Comparison of ENCODE assay signal across 8 cellular contexts in the genomic region with DNA sequence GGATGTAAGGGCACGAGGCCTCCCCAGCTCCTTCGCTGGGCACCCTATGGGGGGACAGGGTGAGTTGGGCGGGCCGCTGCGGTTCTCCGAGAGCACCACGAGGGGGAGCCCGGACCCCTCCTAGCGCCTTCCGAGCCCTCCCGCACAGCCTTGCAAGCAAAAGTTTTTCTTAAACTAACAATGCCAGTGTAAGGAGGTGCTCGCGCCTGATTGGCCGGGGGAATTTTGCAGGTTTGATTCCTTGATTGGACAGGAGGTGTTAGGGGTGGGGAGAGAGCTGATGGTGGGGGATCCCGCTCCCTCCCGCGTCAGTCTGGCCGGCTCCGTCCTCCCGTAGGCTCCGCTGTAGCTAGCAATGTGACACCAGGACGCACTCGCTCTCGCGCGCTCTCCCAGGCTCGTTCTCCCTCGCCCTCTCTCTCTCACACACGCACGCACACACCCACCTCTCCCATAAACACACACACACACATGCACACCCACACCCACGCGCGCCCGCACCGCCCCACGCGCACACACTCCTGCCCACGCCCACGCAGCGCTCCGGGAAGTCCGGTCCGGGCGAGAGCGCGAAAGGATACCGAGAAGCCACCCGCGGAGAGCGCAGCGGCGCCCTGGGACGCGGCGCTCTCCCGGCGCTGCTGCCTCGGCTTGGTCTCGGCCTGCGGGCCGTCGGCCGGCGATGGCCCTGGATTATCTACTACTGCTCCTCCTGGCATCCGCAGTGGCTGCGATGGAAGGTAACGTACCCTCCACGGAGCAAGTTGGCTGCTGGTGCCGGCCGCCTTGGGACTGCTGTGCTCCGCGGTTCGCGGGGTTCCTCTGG. TPM values are rescaled to one million over a fixed set of nuclear protein-coding genes. Genes with fewer than 3 reads are reported as not detected.
DNase-seq lines count a peak whose midpoint lies in the region; ATAC-seq and TF ChIP-seq lines count a peak whose summit lies in the region.

A gene (plus strand): TSS at position 311 of the 826 bp plus-strand sequence.

- no peaks in the 10 kb centered on the region for H3K79me1 ChIP-seq in H9 (ENCODE audit: insufficient read depth, low read depth, low read length, poor library complexity, severe bottlenecking)

- CTCF ChIA-PET in GM10248 (lab: Yijun Ruan, JAX), result interaction anchor here (0.7 to 2.9 kb wide), 29 partner anchors 9 to 1248 kb away, joined by 3 to 20 read pairs (median 5); no protein-coding TSS in a partner anchor

- H3K36me3 Mint-ChIP-seq in H9 (ENCODE audit: insufficient read depth in 1 of 3, low read depth in 3 of 3) (no peaks in the 10 kb centered on the region), glutamatergic neuron (ENCODE audit: unreplicated experiment) (peaks cover 8% of the 10 kb centered on the region)
- H3K36me3 Mint-ChIP-seq in activated naive CD4-positive, alpha-beta T cell treated with anti-CD3 and anti-CD28 coated beads, Interleukin-2, amount 50 U/mL, for 24 hours, result no peaks in the 10 kb centered on the region

- peak within 1 kb of the TSS; percentile 69 for H3K4me2 ChIP-seq in H9 (ENCODE audit: insufficient read depth, insufficient read length, low read length)

- H3K23me2 ChIP-seq in H9 (ENCODE audit: insufficient read length, low read depth, low read length, poor library complexity, severe bottlenecking), result peaks cover 21% of the 10 kb centered on the region

- no peak within 1 kb of the TSS for H2BK120ac ChIP-seq in H9 (ENCODE audit: low read depth, low read length, poor library complexity, severe bottlenecking)

- H4K20me1 ChIP-seq in H9 (ENCODE audit: control insufficient read depth, insufficient read depth, insufficient read length), result no peaks in the 10 kb centered on the region

- TF ChIP-seq CTCF in GM10248 (IDR thresholded peaks at IDR 0.05; ENCODE audit: control extremely low read depth, extremely low read depth, low read depth, missing control alignments) (peak; percentile 82), H9 (conservative IDR thresholded peaks at IDR 0.05) (peak; percentile 96), LNCAP (IDR thresholded peaks at IDR 0.05) (peak; percentile 90), RWPE2 (IDR thresholded peaks at IDR 0.05; ENCODE audit: poor library complexity, severe bottlenecking) (peak; percentile 93), glutamatergic neuron (IDR thresholded peaks at IDR 0.05; ENCODE audit: partially characterized antibody, unreplicated experiment) (peak; percentile 90), omental fat pad (IDR thresholded peaks at IDR 0.05) (peak in 2 of 3 donors; percentile 25 to 32)

- no peak within 1 kb of the TSS for H2BK5ac ChIP-seq in H9 (ENCODE audit: insufficient read length, low read length)

- H4K8ac ChIP-seq in H9 (replicated peaks; ENCODE audit: insufficient read length, low read depth, low read length), result no peak within 1 kb of the TSS

- no peak within 1 kb of the TSS for H4K91ac ChIP-seq in H9 (ENCODE audit: insufficient read length, low read depth, low read length)

- H3K27me3 Mint-ChIP-seq in H9 (ENCODE audit: low read depth) (peaks cover 79% of the 10 kb centered on the region), glutamatergic neuron (ENCODE audit: unreplicated experiment) (peaks cover 19% of the 10 kb centered on the region)
- H3K27me3 Mint-ChIP-seq in activated naive CD4-positive, alpha-beta T cell treated with anti-CD3 and anti-CD28 coated beads, Interleukin-2, amount 50 U/mL, for 24 hours, result peaks cover 22% of the 10 kb centered on the region

- ATAC-seq in RWPE2 (ENCODE audit: low read depth), result peak; percentile 85
- peak; percentile 90 for ATAC-seq in omental fat pad (ENCODE audit: low FRiP score)

- DNase-seq in GM10248 (ENCODE audit: extremely low spot score) (peak; percentile 85), H9 (peak; percentile 99), RWPE2 (ENCODE audit: low spot score) (peak; percentile 80), glutamatergic neuron (peak; percentile 87), omental fat pad (ENCODE audit: low spot score) (peak; percentile 48), ureter (ENCODE audit: low spot score) (peak; percentile 83)

- H3K9me3 ChIP-seq in H9 (ENCODE audit: control insufficient read depth, low read depth, low read length) (no peaks in the 10 kb centered on the region), RWPE2 (ENCODE audit: severe bottlenecking) (no peaks in the 10 kb centered on the region)

- H3K4me1 ChIP-seq in H9 (ENCODE audit: insufficient read depth, low read length) (no peaks in the 10 kb centered on the region; the same call in 1 of the 2 replicates), RWPE2 (ENCODE audit: insufficient read depth, poor library complexity, severe bottlenecking) (no peaks in the 10 kb centered on the region)

- no peak within 1 kb of the TSS for H3K4ac ChIP-seq in H9 (ENCODE audit: low read depth, low read length)

- H3T11ph ChIP-seq in H9 (ENCODE audit: low read length), result no peak within 1 kb of the TSS

- H3K9me3 Mint-ChIP-seq in H9 (no peaks in the 10 kb centered on the region; a peak in 1 of 5 replicates), glutamatergic neuron (ENCODE audit: unreplicated experiment) (peaks cover 12% of the 10 kb centered on the region)
- no peaks in the 10 kb centered on the region for H3K9me3 Mint-ChIP-seq in activated naive CD4-positive, alpha-beta T cell treated with anti-CD3 and anti-CD28 coated beads, Interleukin-2, amount 50 U/mL, for 24 hours

- H3K4me3 Mint-ChIP-seq in H9, result peak within 1 kb of the TSS; percentile 86 to 96
- H3K4me3 Mint-ChIP-seq in activated naive CD4-positive, alpha-beta T cell treated with anti-CD3 and anti-CD28 coated beads, Interleukin-2, amount 50 U/mL, for 24 hours, result peak within 1 kb of the TSS; percentile 77
- H3K4me3 Mint-ChIP-seq in glutamatergic neuron (ENCODE audit: unreplicated experiment), result peak within 1 kb of the TSS; percentile 92

- peaks cover 21% of the 10 kb centered on the region; the same call in 1 of the 2 replicates for H3K27me3 ChIP-seq in H9 (ENCODE audit: insufficient read depth, low read length)
- H3K27me3 ChIP-seq in RWPE2 (ENCODE audit: insufficient read depth, poor library complexity, severe bottlenecking), result peaks cover 54% of the 10 kb centered on the region

- no peak within 1 kb of the TSS for H3K56ac ChIP-seq in H9 (ENCODE audit: insufficient read length, low read depth, low read length)

- H3K27ac Mint-ChIP-seq in H9 (peak within 1 kb of the TSS in 2 of 3 experiments; percentile 93; a peak in 2 of 7 replicates), glutamatergic neuron (ENCODE audit: unreplicated experiment) (peak within 1 kb of the TSS; percentile 26)
- H3K27ac Mint-ChIP-seq in activated naive CD4-positive, alpha-beta T cell treated with anti-CD3 and anti-CD28 coated beads, Interleukin-2, amount 50 U/mL, for 24 hours, result no peak within 1 kb of the TSS

- H3K79me2 ChIP-seq in H9 (ENCODE audit: insufficient read depth, low read length), result no peaks in the 10 kb centered on the region

- no peak within 1 kb of the TSS for H2BK15ac ChIP-seq in H9 (ENCODE audit: low read depth, low read length)

- H3K23ac ChIP-seq in H9 (ENCODE audit: insufficient read length, low read depth, low read length), result no peak within 1 kb of the TSS

- no peaks in the 10 kb centered on the region for H3K36me3 ChIP-seq in RWPE2 (ENCODE audit: low read depth)

- WGBS in H9 (ENCODE audit: extremely low coverage, insufficient read length, low lambda C conversion rate), result no CpG with 5 or more reads among the region's 74 CpGs

- no peak within 1 kb of the TSS for H3K27ac ChIP-seq in H9 (ENCODE audit: insufficient read length, low read depth, low read length)
- H3K27ac ChIP-seq in RWPE2 (ENCODE audit: poor library complexity, severe bottlenecking), result no peak within 1 kb of the TSS

- H3K4me3 ChIP-seq in RWPE2 (ENCODE audit: severe bottlenecking), result peak within 1 kb of the TSS; percentile 30

- H2AK5ac ChIP-seq in H9 (ENCODE audit: insufficient read length, low read length), result no peak within 1 kb of the TSS

- peaks cover 15 to 18% of the 10 kb centered on the region in 2 experiments for H3K4me1 Mint-ChIP-seq in H9
- peaks cover 13% of the 10 kb centered on the region for H3K4me1 Mint-ChIP-seq in activated naive CD4-positive, alpha-beta T cell treated with anti-CD3 and anti-CD28 coated beads, Interleukin-2, amount 50 U/mL, for 24 hours
- peaks cover 11% of the 10 kb centered on the region for H3K4me1 Mint-ChIP-seq in glutamatergic neuron (ENCODE audit: low read depth, unreplicated experiment)

- H3K18ac ChIP-seq in H9 (ENCODE audit: insufficient read length, low read depth, low read length), result peak within 1 kb of the TSS; percentile 41

- POLR2A ChIA-PET in GM10248 (lab: Yijun Ruan, JAX), result no interaction called here

- no peak within 1 kb of the TSS for H2BK12ac ChIP-seq in H9 (ENCODE audit: insufficient read length, low read depth, low read length)

- no peak within 1 kb of the TSS for H2BK20ac ChIP-seq in H9 (ENCODE audit: low read depth, low read length, poor library complexity, severe bottlenecking)

- H2AFZ ChIP-seq in H9 (ENCODE audit: low read length), result no peak within 1 kb of the TSS

- H3K14ac ChIP-seq in H9 (ENCODE audit: insufficient read depth, low read length), result peak within 1 kb of the TSS; percentile 42; the same call in 1 of the 2 replicates

- H3K9ac ChIP-seq in H9 (ENCODE audit: extremely low read depth, insufficient read length, low read length), result peak within 1 kb of the TSS; percentile 48

- H4K5ac ChIP-seq in H9 (ENCODE audit: insufficient read length, low read depth, low read length), result no peak within 1 kb of the TSS

RNA-seq across cellular contexts. Expression of the gene that starts here (rescaled TPM):
- total RNA-seq in H9 (2021) (2.8 and 3.0 TPM in 2 replicates), glutamatergic neuron (ENCODE audit: unreplicated experiment) (16.3 TPM), omental fat pad (1 to 10 TPM in 2 of 4 donors, under 1 TPM in 2; 0.74 to 2.2 (median 1.1) TPM), ureter (3.1 TPM)

Comparison
In these comparisons a context has a peak if more than half of its experiments do, and no peak if none do; other contexts are left out.
1. DNase-seq: peak in every context shown above with its lines; median percentile 99 in H9; 87 in glutamatergic neuron; 85 in GM10248; 83 in ureter; 80 in RWPE2; 48 in omental fat pad.
2. CTCF ChIP-seq: peak in every context shown above with its lines; median percentile 96 in H9; 93 in RWPE2; 90 in LNCAP; 90 in glutamatergic neuron; 82 in GM10248; 28 in omental fat pad.